ENCODE assay signal across 8 cellular contexts in the genomic region with DNA sequence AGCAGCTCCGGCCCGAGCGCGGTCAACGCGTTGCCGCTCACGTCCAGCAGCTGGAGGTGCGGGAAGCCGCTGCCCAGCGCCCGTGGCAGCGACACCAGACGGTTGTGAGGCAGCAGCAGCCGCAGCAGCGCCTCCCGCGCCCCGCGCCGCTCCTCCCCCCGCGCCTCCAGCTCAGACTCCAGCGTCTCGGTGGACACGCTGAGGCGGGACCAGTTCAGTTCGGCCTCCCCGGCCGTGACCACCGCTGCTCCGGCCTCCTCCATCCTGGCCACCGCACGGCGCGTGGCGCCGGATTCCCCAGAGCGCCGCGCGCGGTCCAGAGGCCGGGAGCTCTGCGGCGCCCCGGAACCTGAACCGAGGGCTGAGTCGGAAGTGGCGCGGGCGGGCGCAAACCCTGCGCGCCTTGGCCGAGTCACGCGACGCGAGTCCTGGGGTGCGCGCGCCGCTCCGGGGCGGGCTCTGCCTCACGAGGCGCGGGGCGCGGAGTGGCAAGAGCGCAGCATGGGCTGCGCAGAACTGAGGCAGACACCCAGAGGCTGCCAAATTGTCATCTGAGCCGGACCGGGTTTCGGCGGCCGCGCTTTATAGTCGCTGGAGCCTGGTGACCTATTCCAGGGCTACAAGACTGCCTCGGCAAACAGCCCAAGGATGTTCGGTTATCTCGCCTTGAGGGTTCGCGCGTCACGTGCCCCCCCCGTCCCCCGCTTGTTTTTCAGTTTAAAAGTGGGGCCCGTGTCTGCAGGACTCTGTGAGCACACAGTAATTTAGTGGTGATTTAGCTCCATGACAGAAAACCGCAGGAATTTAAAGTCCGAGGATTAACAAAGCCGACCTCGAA. TPM values are rescaled to one million over a fixed set of nuclear protein-coding genes. Genes with fewer than 3 reads are reported as not detected.
DNase-seq lines count a peak whose midpoint lies in the region; ATAC-seq and TF ChIP-seq lines count a peak whose summit lies in the region.

A gene (minus strand): TSS at position 374 of the 838 bp plus-strand sequence. CDS start 111 bp downstream, at position 263.

- H3K9me3 ChIP-seq in OCI-LY1 (ENCODE audit: low read length) (no peaks in the 10 kb centered on the region), mononuclear cell (ENCODE audit: low read depth, low read length) (no peaks in the 10 kb centered on the region)

- H3K4me2 ChIP-seq in OCI-LY1 (ENCODE audit: low read length): peak within 1 kb of the TSS; percentile 92

- H2AFZ ChIP-seq in OCI-LY1 (ENCODE audit: low read length): peak within 1 kb of the TSS; percentile 67

- H4K20me1 ChIP-seq in OCI-LY1 (ENCODE audit: insufficient read depth, low read length): no peaks in the 10 kb centered on the region

- peaks cover 28% of the 10 kb centered on the region for H3K36me3 ChIP-seq in OCI-LY1 (ENCODE audit: insufficient read depth, low read length)

- DNase-seq in DMS153 (lab: John Stamatoyannopoulos, UW) (peak; percentile 78), HuH-7.5 (ENCODE audit: low spot score) (peak; percentile 82), epidermal melanocyte (ENCODE audit: insufficient read length, low spot score) (peak; percentile 76)
- peak; percentile 92 for DNase-seq in activated CD8-positive, alpha-beta memory T cell treated with anti-CD3 and anti-CD28 coated beads, Interleukin-2, amount 50 U/mL, for 48 hours
- DNase-seq in stimulated activated CD8-positive, alpha-beta memory T cell treated with anti-CD3 and anti-CD28 coated beads, Interleukin-4, amount 100 ng/mL, for 1 hour (ENCODE audit: low read depth in 2 of 2, low spot score in 1 of 2): peak; percentile 61 to 71

- H3K4me3 ChIP-seq in OCI-LY1 (ENCODE audit: low read depth, low read length, poor library complexity, severe bottlenecking) (peak within 1 kb of the TSS; percentile 93), mononuclear cell (ENCODE audit: low read length) (peak within 1 kb of the TSS; percentile 75)

- H3K4me1 ChIP-seq in OCI-LY1 (ENCODE audit: insufficient read depth, low read length, severe bottlenecking) (peaks cover 20% of the 10 kb centered on the region), mononuclear cell (ENCODE audit: insufficient read depth, low read length) (peaks cover 22% of the 10 kb centered on the region)

- peak within 1 kb of the TSS; percentile 75 for H3K9ac ChIP-seq in OCI-LY1 (ENCODE audit: low read length)

- peaks cover 42% of the 10 kb centered on the region for H3K79me2 ChIP-seq in OCI-LY1 (ENCODE audit: insufficient read depth, low read length)

- peak; percentile 37; the same call in 1 of the 2 replicates for TF ChIP-seq CTCF in OCI-LY1 (IDR thresholded peaks at IDR 0.05; ENCODE audit: low read length)

- H3K27ac ChIP-seq in OCI-LY1 (ENCODE audit: low read depth, low read length, poor library complexity, severe bottlenecking): peak within 1 kb of the TSS; percentile 63

- no peaks in the 10 kb centered on the region for H3K27me3 ChIP-seq in OCI-LY1 (ENCODE audit: insufficient read depth, low read length)
- H3K27me3 ChIP-seq in mononuclear cell (ENCODE audit: insufficient read depth, low read length): no peaks in the 10 kb centered on the region

- H3K9me2 ChIP-seq in OCI-LY1 (ENCODE audit: low read depth, low read length): no peaks in the 10 kb centered on the region

- ATAC-seq in GM21528 (IDR thresholded peaks at IDR 0.05; ENCODE audit: low FRiP score, unreplicated experiment): peak; percentile 90

- H3F3A ChIP-seq in OCI-LY1 (ENCODE audit: insufficient read depth, low read length): no peaks in the 10 kb centered on the region

RNA-seq across cellular contexts. Expression of the gene that starts here (rescaled TPM):
- 20.3 TPM for total RNA-seq in mononuclear cell

Comparison
In these comparisons a context has a peak if more than half of its experiments do, and no peak if none do; other contexts are left out.
1. Peak in every context shown above with its lines: DNase-seq, ATAC-seq, H3K4me3 ChIP-seq and H3K27ac ChIP-seq.